ENCODE assay signal across 18 cellular contexts in the genomic region with DNA sequence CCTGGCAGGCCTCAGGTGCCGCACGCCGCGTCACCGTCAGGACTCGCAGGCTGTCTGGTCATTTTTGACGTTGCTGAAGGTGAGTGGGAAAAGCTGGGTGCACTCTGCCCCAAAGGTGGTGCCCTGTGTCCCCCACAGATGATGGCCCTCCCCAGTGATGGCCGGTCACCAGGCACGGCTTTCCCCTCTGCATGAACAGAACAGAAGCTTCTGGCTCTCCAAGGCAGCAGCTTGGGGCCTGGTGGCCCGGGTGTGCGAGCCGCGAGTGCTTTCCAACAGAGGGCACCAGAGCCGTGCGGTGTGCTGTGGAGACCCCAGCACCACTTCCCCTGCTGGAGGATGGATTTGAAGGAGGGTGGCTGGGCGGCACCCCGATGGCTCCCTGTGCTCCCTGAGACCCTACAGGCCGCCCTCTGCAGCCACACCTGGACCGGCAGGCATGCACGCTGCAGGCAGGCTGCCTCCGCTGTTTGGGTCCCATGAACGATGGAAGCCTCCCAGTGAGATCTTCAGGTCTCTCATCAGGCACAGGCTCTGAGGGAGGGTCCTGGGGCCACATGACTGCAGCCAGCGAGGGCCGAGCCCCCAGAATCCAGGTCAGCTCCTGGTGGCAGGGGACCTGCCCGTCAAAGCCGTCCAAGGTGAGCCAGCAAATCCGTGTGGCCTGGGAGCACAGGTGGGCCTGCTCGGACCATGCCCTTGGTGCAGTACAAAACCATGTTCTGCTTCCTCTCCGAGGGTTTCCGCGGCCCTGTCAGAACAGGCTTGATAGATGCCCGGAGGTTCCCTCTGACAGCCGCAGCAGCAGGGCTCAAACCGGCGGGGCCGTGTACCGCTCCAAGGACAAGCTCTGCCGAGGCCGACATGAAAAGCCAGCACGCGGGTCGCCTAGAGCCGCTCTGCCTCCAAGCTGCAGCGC.
DNase-seq lines count a peak whose midpoint lies in the region; ATAC-seq and TF ChIP-seq lines count a peak whose summit lies in the region.
"Had no signal": no experiment of that assay in that cellular context is flagged by ENCODE, and none has a peak within 500 bp of the region (broad histone marks: within the 10 kb centered on the region; RNA-seq: fewer than 3 reads in every experiment).

No MANE protein-coding gene starts in this region.

- no peak overlapping the region for H3K4me3 ChIP-seq in suprapubic skin
- H3K4me3 ChIP-seq: A549, GM12878, sigmoid colon had no signal

- no peaks in the 10 kb centered on the region for H3K4me1 ChIP-seq in suprapubic skin
- H3K4me1 ChIP-seq: A549, sigmoid colon had no signal

- H3K27me3 ChIP-seq in suprapubic skin = no peaks in the 10 kb centered on the region
- H3K27me3 ChIP-seq: sigmoid colon had no signal

- peaks cover 17% of the 10 kb centered on the region for H3K36me3 ChIP-seq in suprapubic skin

- 84% methylated on average over 24 of the region's 44 CpGs for WGBS in suprapubic skin

- no peak for TF ChIP-seq POLR2A in suprapubic skin (IDR thresholded peaks at IDR 0.05)

- no peak overlapping the region for H3K27ac ChIP-seq in suprapubic skin
- H3K27ac ChIP-seq: A549, sigmoid colon had no signal

- no peak for TF ChIP-seq CTCF in suprapubic skin (IDR thresholded peaks at IDR 0.05)

- DNase-seq in NCI-H748 (lab: John Stamatoyannopoulos, UW; ENCODE audit: unreplicated experiment) (peak; percentile 2), NCI-H748 treated with DMSO at 0.1 percent for 48 hours (lab: John Stamatoyannopoulos, UW) (no peak), left kidney (ENCODE audit: low read depth, low spot score) (peak; percentile 17), suprapubic skin (ENCODE audit: low spot score in 2 of 2) (peak; percentile 44 to 72), NCI-H1092 (lab: John Stamatoyannopoulos, UW) (no peak), DMS79 treated with DMSO at 0.1 percent for 48 hours (lab: John Stamatoyannopoulos, UW) (no peak)
- DNase-seq in activated CD8-positive, alpha-beta memory T cell treated with anti-CD3 and anti-CD28 coated beads, Interleukin-2, amount 50 U/mL, for 48 hours = peak; percentile 26
- no peak for DNase-seq in stimulated activated naive CD8-positive, alpha-beta T cell treated with anti-CD3 and anti-CD28 coated beads, Interleukin-15, Interleukin-2, amounts not matched to agents 100 U/mL and 50 U/mL, for 24 hours
- DNase-seq: activated naive CD8-positive, alpha-beta T cell treated with anti-CD3 and anti-CD28 coated beads, Interleukin-2, amount 10 ng/mL, durations not matched to agents 7 days and 5 days; activated T-cell treated with anti-CD3 and anti-CD28 coated beads, Interleukin-2, amount 50 U/mL, for 24 hours; GOT3; NK-92 treated with Interleukin-12 subunit alpha and Interleukin-12 subunit beta, amount 100 ng/mL, for 24 hours; stimulated activated CD4-positive, alpha-beta T cell treated with anti-CD3 and anti-CD28 coated beads, Interleukin-4, amount 100 ng/mL, for 4 hours; T-helper 2 cell had no signal

- no peak for TF ChIP-seq EP300 in suprapubic skin (IDR thresholded peaks at IDR 0.05)

- H3K9me3 ChIP-seq in suprapubic skin = no peaks in the 10 kb centered on the region
- H3K9me3 ChIP-seq: A549, sigmoid colon had no signal

- ATAC-seq in stimulated activated naive CD8-positive, alpha-beta T cell treated with anti-CD3 and anti-CD28 coated beads, Interleukin-15, Interleukin-2, amounts not matched to agents 100 U/mL and 50 U/mL, for 24 hours = no peak
- ATAC-seq: CD8-positive, alpha-beta T cell; GM12878 had no signal

Comparison
In these comparisons a context has a peak if more than half of its experiments do, and no peak if none do; other contexts are left out.
1. DNase-seq: peak in NCI-H748 (single experiment), activated CD8-positive, alpha-beta memory T cell treated with anti-CD3 and anti-CD28 coated beads, Interleukin-2, amount 50 U/mL, for 48 hours (single experiment), left kidney (single experiment) and suprapubic skin (2 of 2); none in NCI-H748 treated with DMSO at 0.1 percent for 48 hours (single experiment), NCI-H1092 (single experiment), stimulated activated naive CD8-positive, alpha-beta T cell treated with anti-CD3 and anti-CD28 coated beads, Interleukin-15, Interleukin-2, amounts not matched to agents 100 U/mL and 50 U/mL, for 24 hours (single experiment) and DMS79 treated with DMSO at 0.1 percent for 48 hours (single experiment).